Comparison of ENCODE assay signal across 8 cellular contexts in the genomic region with DNA sequence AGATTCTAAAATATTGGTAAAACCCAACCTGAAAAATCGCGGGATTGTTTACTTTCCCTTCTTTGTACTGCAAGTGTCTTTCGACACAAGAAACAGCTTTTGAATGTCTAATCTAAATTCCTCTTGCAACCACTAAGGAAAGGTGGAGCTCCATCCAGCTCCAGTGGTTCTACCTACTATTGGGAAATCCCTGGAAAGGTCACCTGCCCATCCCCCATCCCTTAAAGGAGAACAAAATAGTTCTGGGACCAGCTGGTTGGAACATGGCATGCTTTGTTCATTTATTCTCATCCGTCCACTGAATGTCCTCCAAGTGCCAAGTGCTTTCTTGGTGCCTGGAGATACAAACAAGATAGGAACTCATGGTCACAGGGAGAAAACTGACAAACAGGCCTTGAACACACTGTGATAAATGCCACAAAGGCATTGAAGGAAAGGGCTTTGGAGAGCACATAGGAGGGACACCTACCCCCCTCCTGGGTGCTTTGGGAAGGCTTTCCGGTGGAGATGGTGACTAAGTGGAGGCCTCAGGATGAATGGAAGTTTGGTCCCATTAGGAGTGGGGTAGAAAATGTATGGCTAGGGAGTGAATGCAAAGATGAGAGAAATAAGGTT. TPM values are rescaled to one million over a fixed set of nuclear protein-coding genes. Genes with fewer than 3 reads are reported as not detected.
DNase-seq lines count a peak whose midpoint lies in the region; ATAC-seq and TF ChIP-seq lines count a peak whose summit lies in the region.

No MANE protein-coding gene starts in this region.

- peaks cover 15% of the 10 kb centered on the region for H3K36me3 ChIP-seq in HUES48 (ENCODE audit: control insufficient read depth, insufficient read depth, low read length)
- H3K36me3 ChIP-seq in lung (ENCODE audit: control insufficient read depth in 2 of 2, insufficient read depth in 2 of 2, low read length in 2 of 2) = peaks cover 0 to 6% of the 10 kb centered on the region in 2 donors

- H3K9me3 ChIP-seq in HUES48 (ENCODE audit: control insufficient read depth, insufficient read depth, low read length) (no peaks in the 10 kb centered on the region), lung (ENCODE audit: control insufficient read depth in 2 of 2, insufficient read depth in 1 of 2, low read length in 1 of 2) (no peaks in the 10 kb centered on the region)

- peaks cover 26% of the 10 kb centered on the region for H3K36me3 Mint-ChIP-seq in brain

- H3K4me1 ChIP-seq in HUES48 (ENCODE audit: control insufficient read depth, insufficient read depth, low read length) (peaks cover 14% of the 10 kb centered on the region), lung (ENCODE audit: control insufficient read depth in 2 of 2, insufficient read depth in 2 of 2, low read length in 2 of 2) (peaks cover 0 to 2% of the 10 kb centered on the region in 2 donors)

- TF ChIP-seq CTCF in brain (conservative IDR thresholded peaks at IDR 0.05) (no peak), lung (IDR thresholded peaks at IDR 0.05; ENCODE audit: control extremely low read depth, extremely low read depth) (no peak)

- ATAC-seq in lung (ENCODE audit: insufficient read depth, low FRiP score) = no peak
- ATAC-seq in GM18868 (IDR thresholded peaks at IDR 0.05; ENCODE audit: unreplicated experiment) = no peak

- H3K9me3 Mint-ChIP-seq in brain = peaks cover 0 to 7% (median 3%) of the 10 kb centered on the region in 5 experiments

- peak overlapping the region; percentile 97 to 100 (median 99) for H3K4me3 Mint-ChIP-seq in brain

- WGBS in lung, 2 donors = 39% methylated on average over 5 of the region's 5 CpGs

- H3K27me3 ChIP-seq in HUES48 (ENCODE audit: control insufficient read depth, insufficient read depth, low read length) (no peaks in the 10 kb centered on the region), lung (ENCODE audit: control insufficient read depth, insufficient read depth) (no peaks in the 10 kb centered on the region)

- peak overlapping the region; percentile 89; the same call in 1 of the 2 replicates for H3K4me3 ChIP-seq in HUES48 (ENCODE audit: low read depth, low read length)
- H3K4me3 ChIP-seq in lung = no peak overlapping the region

- in situ Hi-C loops in ACHN (cut with HindIII; ENCODE audit: low pct_ligation_motif_present, low pct_unique_long_range_greater_than_20kb, low sequenced_read_pairs) = loop anchor here (10.0 kb wide), 1 partner anchor 158 kb away; no protein-coding TSS in a partner anchor

- DNase-seq in ACHN (peak; percentile 52), lung (ENCODE audit: low spot score) (peak; percentile 83), nucleus accumbens (lab: John Stamatoyannopoulos, UW) (no peak), KG1 (lab: John Stamatoyannopoulos, UW) (no peak), NCI-H187 (lab: John Stamatoyannopoulos, UW) (no peak)

- no peak overlapping the region for H3K9ac ChIP-seq in HUES48 (ENCODE audit: low read depth, low read length)

- peaks cover 27% of the 10 kb centered on the region for H3K4me1 Mint-ChIP-seq in brain

- H3K27ac ChIP-seq in HUES48 (ENCODE audit: low read depth, low read length) (no peak overlapping the region), lung (ENCODE audit: low read depth in 1 of 2, low read length in 1 of 2) (peak overlapping the region; percentile 65 to 99)

- H3K27me3 Mint-ChIP-seq in brain = peaks cover 22% of the 10 kb centered on the region

- H3K27ac Mint-ChIP-seq in brain = peak overlapping the region; percentile 98 to 100 (median 100)

RNA-seq across cellular contexts. Expression of gene CITED2, which starts 2.3 kb away (rescaled TPM):
- polyA plus RNA-seq in brain (ENCODE audit: insufficient read depth, low read depth, low replicate concordance) = 55.7 TPM
- total RNA-seq in lung = 100 to 1,000 TPM; 154 to 220 TPM
- polyA plus RNA-seq in lung = 10 to 100 TPM; 34.3 to 82.9 TPM

Comparison
In these comparisons a context has a peak if more than half of its experiments do, and no peak if none do; other contexts are left out.
1. DNase-seq: peak in ACHN (single experiment) and lung (single experiment); none in nucleus accumbens (0 of 56), KG1 (single experiment) and NCI-H187 (0 of 2).